27 cellular contexts compared by ENCODE assay signal in genomic region chr2:212495076-212495475, GRCh38. TPM values are rescaled to one million over a fixed set of nuclear protein-coding genes. Genes with fewer than 3 reads are reported as not detected.
"Had no signal": no experiment of that assay in that cellular context is flagged by ENCODE, and none has a peak within 500 bp of the region (broad histone marks: within the 10 kb centered on the region; RNA-seq: fewer than 3 reads in every experiment).

No MANE protein-coding gene starts in this region.

- H3K36me3 ChIP-seq: ascending aorta, SJSA1 had no signal

- H3K4me1 ChIP-seq: ascending aorta, body of pancreas, SJSA1 had no signal

- H3K9me3 ChIP-seq: ascending aorta, body of pancreas, SJSA1 had no signal

- H3K27me3 Mint-ChIP-seq: activated CD8-positive, alpha-beta memory T cell treated with anti-CD3 and anti-CD28 coated beads, Interleukin-2, amount 10 ng/mL, durations not matched to agents 7 days and 5 days; activated naive CD4-positive, alpha-beta T cell treated with anti-CD3 and anti-CD28 coated beads, Interleukin-2, amount 50 U/mL, for 24 hours; activated T-cell treated with anti-CD3 and anti-CD28 coated beads, Interleukin-2, amount 50 U/mL, for 24 hours; central memory CD8-positive, alpha-beta T cell; T-helper 17 cell had no signal

- DNase-seq: activated CD4-positive, alpha-beta T cell treated with anti-CD3 and anti-CD28 coated beads for 48 hours; activated CD4-positive, alpha-beta T cell treated with anti-CD3 and anti-CD28 coated beads, Interleukin-2, amount 50 U/mL, for 4 hours; activated CD4-positive, CD25-positive, alpha-beta regulatory T cell treated with anti-CD3 and anti-CD28 coated beads, Interleukin-2, amount 50 U/mL, for 72 hours; activated CD8-positive, alpha-beta memory T cell treated with anti-CD3 and anti-CD28 coated beads, Interleukin-2, amount 10 ng/mL, durations not matched to agents 7 days and 5 days; activated effector memory CD4-positive, alpha-beta T cell treated with Interleukin-2 at 50 U/mL for 16 hours; activated naive CD4-positive, alpha-beta T cell; activated T-cell treated with anti-CD3 and anti-CD28 coated beads, Interleukin-2, amount 50 U/mL, for 24 hours; amniotic stem cell; body of pancreas; Kasumi-1; NCI-H1436 treated with DMSO at 0.1 percent for 48 hours; NCI-H187; NCI-H2171; NCI-H226; NCI-H526; Right ventricle myocardium superior; RPMI8226; T-helper 17 cell; T-helper 9 cell had no signal

- H3K9me3 Mint-ChIP-seq: activated T-cell treated with anti-CD3 and anti-CD28 coated beads, Interleukin-2, amount 50 U/mL, for 24 hours; activated T-helper 1 cell treated with anti-CD3 and anti-CD28 coated beads, Interleukin-12 subunit alpha, Interleukin-12 subunit beta, Interleukin-2, Interleukin-4 antibody, amounts not matched to agents 30 ng/mL and 10 ng/mL and 1 ng/mL, durations not matched to agents 14 hours and 24 hours and 36 hours; central memory CD8-positive, alpha-beta T cell; WTC11 had no signal

- H3K27me3 ChIP-seq: ascending aorta, body of pancreas had no signal

- H3K4me1 Mint-ChIP-seq: activated CD8-positive, alpha-beta memory T cell treated with anti-CD3 and anti-CD28 coated beads, Interleukin-2, amount 10 ng/mL, durations not matched to agents 7 days and 5 days; activated naive CD4-positive, alpha-beta T cell treated with anti-CD3 and anti-CD28 coated beads, Interleukin-2, amount 50 U/mL, for 24 hours; central memory CD8-positive, alpha-beta T cell; T-helper 17 cell; WTC11 had no signal

- H3K4me3 Mint-ChIP-seq: activated CD8-positive, alpha-beta memory T cell treated with anti-CD3 and anti-CD28 coated beads, Interleukin-2, amount 10 ng/mL, durations not matched to agents 7 days and 5 days; activated naive CD4-positive, alpha-beta T cell treated with anti-CD3 and anti-CD28 coated beads, Interleukin-2, amount 50 U/mL, for 24 hours; activated T-cell treated with anti-CD3 and anti-CD28 coated beads, Interleukin-2, amount 50 U/mL, for 24 hours; activated T-helper 1 cell treated with anti-CD3 and anti-CD28 coated beads, Interleukin-12 subunit alpha, Interleukin-12 subunit beta, Interleukin-2, Interleukin-4 antibody, amounts not matched to agents 30 ng/mL and 10 ng/mL and 1 ng/mL, durations not matched to agents 14 hours and 24 hours and 36 hours; central memory CD8-positive, alpha-beta T cell; T-helper 17 cell; WTC11 had no signal

- H3K27ac Mint-ChIP-seq: activated CD8-positive, alpha-beta memory T cell treated with anti-CD3 and anti-CD28 coated beads, Interleukin-2, amount 10 ng/mL, durations not matched to agents 7 days and 5 days; activated naive CD4-positive, alpha-beta T cell treated with anti-CD3 and anti-CD28 coated beads, Interleukin-2, amount 50 U/mL, for 24 hours; activated T-cell treated with anti-CD3 and anti-CD28 coated beads, Interleukin-2, amount 50 U/mL, for 24 hours; activated T-helper 1 cell treated with anti-CD3 and anti-CD28 coated beads, Interleukin-12 subunit alpha, Interleukin-12 subunit beta, Interleukin-2, Interleukin-4 antibody, amounts not matched to agents 30 ng/mL and 10 ng/mL and 1 ng/mL, durations not matched to agents 14 hours and 24 hours and 36 hours; T-helper 17 cell; WTC11 had no signal

- H3K4me3 ChIP-seq: ascending aorta, body of pancreas, SJSA1 had no signal

- H3K36me3 Mint-ChIP-seq: activated CD8-positive, alpha-beta memory T cell treated with anti-CD3 and anti-CD28 coated beads, Interleukin-2, amount 10 ng/mL, durations not matched to agents 7 days and 5 days; activated naive CD4-positive, alpha-beta T cell treated with anti-CD3 and anti-CD28 coated beads, Interleukin-2, amount 50 U/mL, for 24 hours; WTC11 had no signal

- ATAC-seq: activated CD8-positive, alpha-beta memory T cell treated with anti-CD3 and anti-CD28 coated beads, Interleukin-2, amount 10 ng/mL, durations not matched to agents 7 days and 5 days; body of pancreas; Panc1; T-helper 17 cell; WTC11 had no signal

- H3K27ac ChIP-seq: ascending aorta, body of pancreas, SJSA1 had no signal

RNA-seq across cellular contexts. Expression of gene ERBB4, which starts 43.5 kb away (rescaled TPM):
- total RNA-seq: activated CD8-positive, alpha-beta memory T cell treated with anti-CD3 and anti-CD28 coated beads, Interleukin-2, amount 10 ng/mL, durations not matched to agents 7 days and 5 days; activated T-helper 1 cell treated with anti-CD3 and anti-CD28 coated beads, Interleukin-12 subunit alpha, Interleukin-12 subunit beta, Interleukin-2, Interleukin-4 antibody, amounts not matched to agents 30 ng/mL and 10 ng/mL and 1 ng/mL, durations not matched to agents 14 hours and 24 hours and 36 hours; OCI-LY7; T-helper 17 cell had no signal
